Comparison of ENCODE assay signal across 13 cellular contexts in the genomic region with DNA sequence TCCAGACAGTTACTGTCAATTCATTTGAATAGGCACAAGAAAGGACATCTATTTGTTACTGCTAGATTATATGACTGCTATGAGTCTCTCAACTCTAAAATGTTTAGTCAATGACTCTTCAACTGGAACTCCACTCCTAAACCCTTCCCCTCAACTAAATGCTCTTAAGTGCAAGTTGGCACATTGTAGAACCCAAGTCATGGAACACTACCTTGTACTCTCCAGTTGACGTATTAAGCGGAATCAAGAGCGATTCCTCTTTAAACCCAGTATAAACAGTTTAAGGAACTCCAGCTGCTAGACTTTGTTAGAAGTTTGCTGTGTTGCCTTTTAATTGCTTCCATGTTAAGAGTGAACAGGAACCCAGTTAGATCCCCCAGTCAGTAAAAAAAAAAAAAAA. TPM values are rescaled to one million over a fixed set of nuclear protein-coding genes. Genes with fewer than 3 reads are reported as not detected.
A peak's percentile ranks its signal among the peaks of the same experiment; 100 is the strongest.
DNase-seq lines count a peak whose midpoint lies in the region; ATAC-seq, FAIRE-seq and TF ChIP-seq lines count a peak whose summit lies in the region.
"Had no signal": no experiment of that assay in that cellular context is flagged by ENCODE, and none has a peak within 500 bp of the region (broad histone marks: within the 10 kb centered on the region; RNA-seq: fewer than 3 reads in every experiment).

No MANE protein-coding gene starts in this region.

- no peak for DNase-seq in stimulated activated naive CD8-positive, alpha-beta T cell treated with anti-CD3 and anti-CD28 coated beads, Interleukin-15, amount 100 ng/mL, for 72 hours
- DNase-seq in endodermal cell (no peak), neural progenitor cell (ENCODE audit: low spot score) (no peak), RCC 7860 (ENCODE audit: low spot score) (no peak), HK-2 (ENCODE audit: unreplicated experiment) (no peak), pons (ENCODE audit: low spot score) (no peak)
- no peak for DNase-seq in stimulated activated CD4-positive, alpha-beta T cell treated with anti-CD3 and anti-CD28 coated beads, Interleukin-2, amount 100 ng/mL, for 24 hours

- H3K4me3 ChIP-seq in endodermal cell (ENCODE audit: low read length) (no peak overlapping the region), neural progenitor cell (no peak overlapping the region)
- H3K4me3 ChIP-seq: GM12878, SJCRH30 had no signal

- H3K9me3 ChIP-seq in endodermal cell (ENCODE audit: control insufficient read depth, low read length) (no peaks in the 10 kb centered on the region), neural progenitor cell (ENCODE audit: low read depth) (no peaks in the 10 kb centered on the region)
- H3K9me3 ChIP-seq: SJCRH30 had no signal

- H3K27ac Mint-ChIP-seq in stimulated activated naive CD8-positive, alpha-beta T cell treated with anti-CD3 and anti-CD28 coated beads, Interleukin-15, Interleukin-2, amounts not matched to agents 100 ng/mL and 50 ng/mL, for 24 hours, result peak overlapping the region; percentile 50
- H3K27ac Mint-ChIP-seq in stimulated activated naive CD8-positive, alpha-beta T cell treated with anti-CD3 and anti-CD28 coated beads, Interleukin-15, amount 100 ng/mL, for 72 hours, result peak overlapping the region in 1 of 2 donors; percentile 83
- peak overlapping the region; percentile 83 for H3K27ac Mint-ChIP-seq in endodermal cell
- H3K27ac Mint-ChIP-seq in neural progenitor cell, result no peak overlapping the region

- FAIRE-seq in RCC 7860 (lab: Jason Lieb, UNC), result no peak
- FAIRE-seq: GM12878 had no signal

- H2AFZ ChIP-seq in neural progenitor cell (replicated peaks), result no peak overlapping the region

- no peaks in the 10 kb centered on the region for H3K9me3 Mint-ChIP-seq in stimulated activated naive CD8-positive, alpha-beta T cell treated with anti-CD3 and anti-CD28 coated beads, Interleukin-15, Interleukin-2, amounts not matched to agents 100 ng/mL and 50 ng/mL, for 24 hours
- H3K9me3 Mint-ChIP-seq in stimulated activated naive CD8-positive, alpha-beta T cell treated with anti-CD3 and anti-CD28 coated beads, Interleukin-15, amount 100 ng/mL, for 72 hours, result no peaks in the 10 kb centered on the region
- H3K9me3 Mint-ChIP-seq in endodermal cell (no peaks in the 10 kb centered on the region), neural progenitor cell (no peaks in the 10 kb centered on the region)

- peaks cover 12% of the 10 kb centered on the region for H3F3A ChIP-seq in neural progenitor cell (ENCODE audit: low read depth)

- peaks cover 43% of the 10 kb centered on the region for H4K20me1 ChIP-seq in neural progenitor cell (ENCODE audit: low read depth)

- no peak overlapping the region for H3K4me3 Mint-ChIP-seq in stimulated activated naive CD8-positive, alpha-beta T cell treated with anti-CD3 and anti-CD28 coated beads, Interleukin-15, Interleukin-2, amounts not matched to agents 100 ng/mL and 50 ng/mL, for 24 hours
- H3K4me3 Mint-ChIP-seq in stimulated activated naive CD8-positive, alpha-beta T cell treated with anti-CD3 and anti-CD28 coated beads, Interleukin-15, amount 100 ng/mL, for 72 hours, result no peak overlapping the region
- H3K4me3 Mint-ChIP-seq in endodermal cell, result no peak overlapping the region
- H3K4me3 Mint-ChIP-seq in neural progenitor cell, result no peak overlapping the region

- no peak overlapping the region for H3K9ac ChIP-seq in endodermal cell (ENCODE audit: extremely low read depth, low read length, poor library complexity, severe bottlenecking)
- H3K9ac ChIP-seq in neural progenitor cell, result no peak overlapping the region
- H3K9ac ChIP-seq: KMS-11 had no signal

- H3K79me2 ChIP-seq in neural progenitor cell (ENCODE audit: low read depth), result peaks cover 29% of the 10 kb centered on the region

- WGBS in endodermal cell (ENCODE audit: insufficient coverage in 1 of 2, insufficient read length in 1 of 2), 2 experiments, result 98 to 100% methylated on average over 3 of the region's 3 CpGs

- no peak overlapping the region for H3K4me2 ChIP-seq in neural progenitor cell
- H3K4me2 ChIP-seq: KMS-11 had no signal

- H3K36me3 Mint-ChIP-seq in stimulated activated naive CD8-positive, alpha-beta T cell treated with anti-CD3 and anti-CD28 coated beads, Interleukin-15, Interleukin-2, amounts not matched to agents 100 ng/mL and 50 ng/mL, for 24 hours (ENCODE audit: low read depth), result peaks cover 74% of the 10 kb centered on the region
- H3K36me3 Mint-ChIP-seq in endodermal cell (ENCODE audit: low read depth) (peaks cover 70% of the 10 kb centered on the region), neural progenitor cell (peaks cover 40% of the 10 kb centered on the region)

- no peaks in the 10 kb centered on the region for H3K4me1 ChIP-seq in endodermal cell (ENCODE audit: control insufficient read depth, insufficient read depth, low read length)
- H3K4me1 ChIP-seq in neural progenitor cell, result peaks cover 12% of the 10 kb centered on the region

- no peaks in the 10 kb centered on the region for H3K27me3 Mint-ChIP-seq in stimulated activated naive CD8-positive, alpha-beta T cell treated with anti-CD3 and anti-CD28 coated beads, Interleukin-15, Interleukin-2, amounts not matched to agents 100 ng/mL and 50 ng/mL, for 24 hours
- no peaks in the 10 kb centered on the region for H3K27me3 Mint-ChIP-seq in stimulated activated naive CD8-positive, alpha-beta T cell treated with anti-CD3 and anti-CD28 coated beads, Interleukin-15, amount 100 ng/mL, for 72 hours
- H3K27me3 Mint-ChIP-seq in endodermal cell (ENCODE audit: insufficient read depth) (no peaks in the 10 kb centered on the region), neural progenitor cell (ENCODE audit: insufficient read depth, low read depth) (no peaks in the 10 kb centered on the region)

- H3K27me3 ChIP-seq in endodermal cell (ENCODE audit: control insufficient read depth, insufficient read depth, low read length, poor library complexity, severe bottlenecking) (no peaks in the 10 kb centered on the region), neural progenitor cell (no peaks in the 10 kb centered on the region)
- H3K27me3 ChIP-seq: SJCRH30 had no signal

- H3K27ac ChIP-seq in endodermal cell (ENCODE audit: low read depth, low read length), result no peak overlapping the region
- peak overlapping the region; percentile 32 for H3K27ac ChIP-seq in neural progenitor cell
- H3K27ac ChIP-seq: KMS-11, SJCRH30 had no signal

- ATAC-seq in stimulated activated naive CD8-positive, alpha-beta T cell treated with anti-CD3 and anti-CD28 coated beads, Interleukin-15, amount 100 ng/mL, for 72 hours, result no peak

- peaks cover 23% of the 10 kb centered on the region for H3K4me1 Mint-ChIP-seq in stimulated activated naive CD8-positive, alpha-beta T cell treated with anti-CD3 and anti-CD28 coated beads, Interleukin-15, Interleukin-2, amounts not matched to agents 100 ng/mL and 50 ng/mL, for 24 hours (ENCODE audit: low read depth)
- peaks cover 38% of the 10 kb centered on the region for H3K4me1 Mint-ChIP-seq in stimulated activated naive CD8-positive, alpha-beta T cell treated with anti-CD3 and anti-CD28 coated beads, Interleukin-15, amount 100 ng/mL, for 72 hours
- peaks cover 19% of the 10 kb centered on the region for H3K4me1 Mint-ChIP-seq in endodermal cell
- H3K4me1 Mint-ChIP-seq in neural progenitor cell, result peaks cover 14% of the 10 kb centered on the region

- H3K36me3 ChIP-seq in endodermal cell (ENCODE audit: control insufficient read depth, insufficient read depth, low read length), result peaks cover 84% of the 10 kb centered on the region
- peaks cover 25% of the 10 kb centered on the region for H3K36me3 ChIP-seq in neural progenitor cell

- no peak for TF ChIP-seq CTCF in endodermal cell (conservative IDR thresholded peaks at IDR 0.05)
- TF ChIP-seq CTCF in neural progenitor cell (IDR thresholded peaks at IDR 0.05), result no peak

RNA-seq across cellular contexts. Expression of a gene that starts 44.6 kb away (rescaled TPM):
- total RNA-seq in endodermal cell (not detected), neural progenitor cell (ENCODE audit: low replicate concordance) (not detected in 2 replicates)
- polyA plus RNA-seq in endodermal cell (2013, experiment 1 of 2), result not detected
- not detected for polyA plus RNA-seq in endodermal cell (2013, experiment 2 of 2)
- total RNA-seq: aorta, GM12878, SJCRH30 had no signal
- polyA plus RNA-seq: aorta, GM12878, keratinocyte had no signal
